In the genomic region with DNA sequence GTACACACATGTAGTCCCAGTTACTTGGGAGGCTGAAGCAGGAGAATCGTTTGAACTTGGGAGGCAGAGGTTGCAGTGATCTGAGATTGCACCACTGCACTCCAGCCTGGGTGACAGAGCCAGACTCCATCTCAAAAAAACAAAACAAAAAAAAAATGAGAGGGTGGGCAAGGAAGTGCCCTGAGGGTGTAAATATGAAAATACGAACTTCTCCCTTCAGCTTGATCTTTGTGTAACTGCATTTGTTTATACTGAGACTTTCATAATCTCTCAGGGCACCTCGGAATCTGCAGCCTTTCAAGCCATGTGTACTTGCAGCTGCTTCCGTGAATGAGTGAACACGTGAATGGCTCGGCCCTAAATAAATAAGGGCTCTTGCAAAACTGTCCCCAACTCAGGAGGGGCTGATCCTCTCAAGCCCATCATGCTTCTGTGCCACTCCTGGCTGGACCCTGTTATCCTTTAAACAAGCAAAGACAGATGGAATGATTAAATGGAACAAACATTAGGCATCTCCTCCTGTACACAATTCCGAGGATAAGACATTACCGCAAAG, we compare ENCODE assay signal across 26 cellular contexts.
"Had no signal": no experiment of that assay in that cellular context is flagged by ENCODE, and none has a peak within 500 bp of the region (broad histone marks: within the 10 kb centered on the region; RNA-seq: fewer than 3 reads in every experiment).

No MANE protein-coding gene starts in this region.

- H3K4me1 ChIP-seq: Peyer's patch had no signal

- H3K27me3 ChIP-seq: Peyer's patch had no signal

- H3K4me2 ChIP-seq: SK-N-SH had no signal

- H3K4me3 ChIP-seq: Peyer's patch had no signal

- H3K36me3 ChIP-seq: Peyer's patch, WERI-Rb-1 had no signal

- H3K9me3 ChIP-seq: Peyer's patch, SK-N-SH had no signal

- ATAC-seq: activated CD4-positive, alpha-beta T cell treated with anti-CD3 and anti-CD28 coated beads for 36 hours; activated T-helper 17 cell treated with anti-CD3 and anti-CD28 coated beads, Interleukin-2, amount 50 U/mL, for 72 hours had no signal

- FAIRE-seq: colon had no signal

- DNase-seq: activated CD4-positive, alpha-beta memory T cell treated with anti-CD3 and anti-CD28 coated beads, Interleukin-2, amount 10 ng/mL, durations not matched to agents 7 days and 5 days; activated CD4-positive, alpha-beta T cell treated with anti-CD3 and anti-CD28 coated beads for 36 hours; activated CD4-positive, alpha-beta T cell treated with anti-CD3 and anti-CD28 coated beads, Interleukin-2, amount 50 U/mL, for 1 hour; activated gamma-delta T cell; activated naive CD4-positive, alpha-beta T cell treated with anti-CD3 and anti-CD28 coated beads for 36 hours; activated naive CD8-positive, alpha-beta T cell treated with anti-CD3 and anti-CD28 coated beads for 36 hours; activated T-cell treated with anti-CD3 and anti-CD28 coated beads for 4 hours; activated T-cell treated with anti-CD3 and anti-CD28 coated beads, Interleukin-2, amount 50 U/mL, for 48 hours; cerebellar nuclear complex; Kasumi-1; KBM-7; NCI-H1048; NCI-H1694; NCI-H2029; NCI-H2107; NCI-H2171 treated with DMSO at 0.1 percent for 48 hours; NCI-H226; NCI-H748 treated with DMSO at 0.1 percent for 48 hours; Peyer's patch; Right ventricle myocardium superior; SK-N-SH; T-helper 1 cell; WERI-Rb-1 had no signal

- H3K27ac ChIP-seq: Peyer's patch, RWPE1, WERI-Rb-1 had no signal

- H3K9ac ChIP-seq: SK-N-SH had no signal
